ENCODE assay signal across 1 cellular context in the genomic region with DNA sequence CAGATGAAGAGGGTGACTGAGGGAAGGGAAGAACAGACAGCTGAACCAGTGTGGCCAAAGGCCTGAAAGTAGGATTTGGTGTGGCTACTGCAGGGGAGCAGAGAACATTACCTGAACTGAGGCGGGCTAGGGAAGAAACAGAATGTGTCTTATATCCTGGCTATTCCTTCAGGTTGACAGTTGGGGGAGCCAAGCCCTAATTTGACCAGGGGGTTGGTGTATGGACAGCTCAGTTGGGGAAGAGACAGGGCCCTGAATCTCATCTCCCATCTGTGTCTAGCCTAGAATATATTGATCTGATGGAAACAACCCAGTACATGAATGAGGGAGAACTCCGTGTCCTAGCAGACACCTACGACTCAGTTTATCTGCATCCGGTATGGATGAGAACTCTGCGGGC.
TF ChIP-seq lines count a peak whose summit lies in the region.

No MANE protein-coding gene starts in this region.

TF ChIP-seq in GM12891, 5 proteins besides CTCF, POLR2A, EP300 and RAD21:
- TF ChIP-seq SPI1 (IDR thresholded peaks at IDR 0.05; ENCODE audit: low read depth, low read length) (no peak), TAF1 (IDR thresholded peaks at IDR 0.05; ENCODE audit: low read depth, low read length) (no peak), PAX5 (IDR thresholded peaks at IDR 0.05; ENCODE audit: insufficient read depth, low read length, severe bottlenecking) (no peak), POLR2AphosphoS5 (IDR thresholded peaks at IDR 0.05; ENCODE audit: low read depth, low read length) (no peak), POU2F2 (IDR thresholded peaks at IDR 0.05; ENCODE audit: low read depth, low read length) (no peak)
